9 cellular contexts compared by ENCODE assay signal in the genomic region with DNA sequence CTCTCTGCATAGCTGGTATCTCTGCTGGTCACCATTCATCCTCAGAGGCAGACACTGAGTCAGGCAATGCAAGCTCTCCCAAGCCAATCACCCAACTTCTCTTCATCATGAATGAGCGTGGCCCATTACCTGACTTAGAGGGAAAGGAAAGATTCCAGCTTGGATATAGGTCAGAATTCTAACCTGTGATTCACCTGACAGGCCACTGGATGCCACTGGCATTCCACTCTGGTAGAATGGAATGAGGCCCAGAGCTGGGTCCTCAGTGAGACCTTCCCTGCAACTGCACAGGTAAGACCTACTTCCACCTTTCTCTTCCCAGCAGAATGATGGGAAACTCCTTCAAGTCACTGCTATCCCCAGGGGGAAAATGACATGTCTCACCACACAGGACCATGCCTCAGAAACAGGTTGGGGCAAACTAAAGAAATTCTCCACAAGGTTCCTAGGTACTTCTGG.
DNase-seq lines count a peak whose midpoint lies in the region; ATAC-seq and TF ChIP-seq lines count a peak whose summit lies in the region.
"Had no signal": no experiment of that assay in that cellular context is flagged by ENCODE, and none has a peak within 500 bp of the region (broad histone marks: within the 10 kb centered on the region; RNA-seq: fewer than 3 reads in every experiment).

No MANE protein-coding gene starts in this region.

- no peak overlapping the region for H3K27ac ChIP-seq in BLaER1
- H3K27ac ChIP-seq in GM23248 = peak overlapping the region; percentile 51
- H3K27ac ChIP-seq in esophagus squamous epithelium = peak overlapping the region; percentile 35 to 72 (median 51)
- H3K27ac ChIP-seq: thoracic aorta had no signal

- ATAC-seq in HG03439 (IDR thresholded peaks at IDR 0.05; ENCODE audit: unreplicated experiment) = no peak

- H3K9ac ChIP-seq in BLaER1 = no peak overlapping the region
- H3K9ac ChIP-seq in GM23248 = peak overlapping the region; percentile 23; the same call in 1 of the 2 replicates

- 47 to 50% methylated on average over 1 of the region's 1 CpG for WGBS in GM23248 (ENCODE audit: low coverage in 1 of 2, low lambda C conversion rate in 2 of 2, missing lambda C conversion rate in 2 of 2), 2 experiments
- WGBS in esophagus squamous epithelium, 2 donors = 33 to 50% methylated on average over 1 of the region's 1 CpG

- TF ChIP-seq POLR2A in esophagus squamous epithelium (IDR thresholded peaks at IDR 0.05) = no peak

- TF ChIP-seq CTCF in esophagus squamous epithelium (IDR thresholded peaks at IDR 0.05) = peak in 5 of 6 experiments; percentile 37 to 64 (median 45)

- no peaks in the 10 kb centered on the region for H3K9me3 Mint-ChIP-seq in activated naive CD8-positive, alpha-beta T cell treated with anti-CD3 and anti-CD28 coated beads for 36 hours

- H3K4me2 ChIP-seq in BLaER1 (peak overlapping the region; percentile 43), GM23248 (ENCODE audit: unreplicated experiment) (no peak overlapping the region)

- no peak overlapping the region for H3K4me3 ChIP-seq in BLaER1
- no peak overlapping the region for H3K4me3 ChIP-seq in GM23248
- H3K4me3 ChIP-seq in esophagus squamous epithelium = no peak overlapping the region
- H3K4me3 ChIP-seq: thoracic aorta had no signal

- H2AFZ ChIP-seq in GM23248 = no peak overlapping the region

- H3K27me3 Mint-ChIP-seq in activated naive CD8-positive, alpha-beta T cell treated with anti-CD3 and anti-CD28 coated beads for 36 hours = no peaks in the 10 kb centered on the region

- H3K4me3 Mint-ChIP-seq in activated naive CD8-positive, alpha-beta T cell treated with anti-CD3 and anti-CD28 coated beads for 36 hours = no peak overlapping the region

- no peaks in the 10 kb centered on the region for H3K9me2 ChIP-seq in GM23248 (ENCODE audit: insufficient read depth)

- H3K4me1 Mint-ChIP-seq in activated naive CD8-positive, alpha-beta T cell treated with anti-CD3 and anti-CD28 coated beads for 36 hours = no peaks in the 10 kb centered on the region

- no peak overlapping the region for H3K27ac Mint-ChIP-seq in activated naive CD8-positive, alpha-beta T cell treated with anti-CD3 and anti-CD28 coated beads for 36 hours

- peaks cover 12% of the 10 kb centered on the region; the same call in 1 of the 2 replicates for H3F3A ChIP-seq in GM23248 (ENCODE audit: insufficient read depth)

- peaks cover 30% of the 10 kb centered on the region for H3K36me3 ChIP-seq in BLaER1
- H3K36me3 ChIP-seq in GM23248 (ENCODE audit: low read depth) = no peaks in the 10 kb centered on the region
- no peaks in the 10 kb centered on the region for H3K36me3 ChIP-seq in esophagus squamous epithelium

- peaks cover 5% of the 10 kb centered on the region for H3K36me3 Mint-ChIP-seq in activated naive CD8-positive, alpha-beta T cell treated with anti-CD3 and anti-CD28 coated beads for 36 hours

- H3K27me3 ChIP-seq in BLaER1 (no peaks in the 10 kb centered on the region), GM23248 (replicated peaks; ENCODE audit: insufficient read depth) (no peaks in the 10 kb centered on the region), esophagus squamous epithelium (no peaks in the 10 kb centered on the region)

- in situ Hi-C loops in GM23248 (cut with MboI) = no loop called here

- DNase-seq in GM23248 (peak; percentile 78), T follicular helper cell (ENCODE audit: low read depth) (peak; percentile 1), esophagus squamous epithelium (lab: John Stamatoyannopoulos, UW) (no peak), T1000 (lab: John Stamatoyannopoulos, UW) (no peak)
- DNase-seq in stimulated activated CD4-positive, alpha-beta T cell treated with anti-CD3 and anti-CD28 coated beads, Interleukin-4, amount 100 ng/mL, for 24 hours = peak; percentile 12
- no peak for DNase-seq in activated naive CD8-positive, alpha-beta T cell treated with anti-CD3 and anti-CD28 coated beads for 36 hours

- no peaks in the 10 kb centered on the region for H3K9me3 ChIP-seq in BLaER1
- no peaks in the 10 kb centered on the region for H3K9me3 ChIP-seq in GM23248 (ENCODE audit: low read depth)
- H3K9me3 ChIP-seq in esophagus squamous epithelium = no peaks in the 10 kb centered on the region
- H3K9me3 ChIP-seq: thoracic aorta had no signal

- intact Hi-C loops in esophagus squamous epithelium (cut with DNase I) = no loop called here

- H3K4me1 ChIP-seq in BLaER1 (peaks cover 15% of the 10 kb centered on the region), GM23248 (ENCODE audit: insufficient read depth) (peaks cover 14% of the 10 kb centered on the region), esophagus squamous epithelium (peaks cover 0 to 31% (median 16%) of the 10 kb centered on the region in 3 donors)

- H4K20me1 ChIP-seq in BLaER1 = no peaks in the 10 kb centered on the region
- no peaks in the 10 kb centered on the region for H4K20me1 ChIP-seq in GM23248 (ENCODE audit: insufficient read depth)

- no peaks in the 10 kb centered on the region for H3K79me2 ChIP-seq in GM23248 (ENCODE audit: insufficient read depth)

Comparison
In these comparisons a context has a peak if more than half of its experiments do, and no peak if none do; other contexts are left out.
1. DNase-seq: peak in GM23248 (single experiment), T follicular helper cell (single experiment) and stimulated activated CD4-positive, alpha-beta T cell treated with anti-CD3 and anti-CD28 coated beads, Interleukin-4, amount 100 ng/mL, for 24 hours (single experiment); none in esophagus squamous epithelium (single experiment), activated naive CD8-positive, alpha-beta T cell treated with anti-CD3 and anti-CD28 coated beads for 36 hours (single experiment) and T1000 (single experiment).